Comparison of ENCODE assay signal across 8 cellular contexts in genomic region chr5:88881566-88881965, GRCh38.
A peak's percentile ranks its signal among the peaks of the same experiment; 100 is the strongest.
DNase-seq lines count a peak whose midpoint lies in the region; ATAC-seq and TF ChIP-seq lines count a peak whose summit lies in the region.

No MANE protein-coding gene starts in this region.

- H2AFZ ChIP-seq in neuron (ENCODE audit: low read depth, low read length), result no peak overlapping the region

- H3K9me3 ChIP-seq in neuron (ENCODE audit: low read length), result no peaks in the 10 kb centered on the region

- H3K36me3 Mint-ChIP-seq in dendritic cell treated with granulocyte-macrophage colony-stimulating factor and Interleukin-4, amounts not matched to agents 40 ng/mL and 50 ng/mL, for 4 days (ENCODE audit: low read depth), result peaks cover 21% of the 10 kb centered on the region

- H3K27ac Mint-ChIP-seq in dendritic cell treated with granulocyte-macrophage colony-stimulating factor and Interleukin-4, amounts not matched to agents 40 ng/mL and 50 ng/mL, for 4 days, result no peak overlapping the region

- H3K27me3 ChIP-seq in GM06990 (replicated peaks; ENCODE audit: control insufficient read depth, insufficient read depth, low read length) (no peaks in the 10 kb centered on the region), neuron (ENCODE audit: insufficient read depth, low read length) (no peaks in the 10 kb centered on the region)

- ATAC-seq in HG03460 (IDR thresholded peaks at IDR 0.05; ENCODE audit: unreplicated experiment), result peak; percentile 29
- ATAC-seq in HG02623 (IDR thresholded peaks at IDR 0.05; ENCODE audit: unreplicated experiment), result no peak

- no peaks in the 10 kb centered on the region for H3K27me3 Mint-ChIP-seq in dendritic cell treated with granulocyte-macrophage colony-stimulating factor and Interleukin-4, amounts not matched to agents 40 ng/mL and 50 ng/mL, for 4 days

- no peaks in the 10 kb centered on the region; the same call in 1 of the 2 replicates for H3K36me3 ChIP-seq in GM06990 (ENCODE audit: control insufficient read depth, insufficient read depth, low read length)
- no peaks in the 10 kb centered on the region for H3K36me3 ChIP-seq in neuron (ENCODE audit: insufficient read depth, low read length)

- intact Hi-C loops in dendritic cell treated with granulocyte-macrophage colony-stimulating factor and Interleukin-4, amounts not matched to agents 40 ng/mL and 50 ng/mL, for 4 days (cut with micrococcal nuclease), result loop anchor here (5.0 to 10.0 kb wide), 3 partner anchors 34 to 1643 kb away; partner anchors contain the start of gene LYSMD3

- no peaks in the 10 kb centered on the region for H3K4me1 Mint-ChIP-seq in dendritic cell treated with granulocyte-macrophage colony-stimulating factor and Interleukin-4, amounts not matched to agents 40 ng/mL and 50 ng/mL, for 4 days (ENCODE audit: low read depth)

- H3K4me1 ChIP-seq in neuron (ENCODE audit: insufficient read depth, low read length), result peaks cover 17% of the 10 kb centered on the region

- H3K4me3 ChIP-seq in GM06990 (replicated peaks; ENCODE audit: low read depth, low read length) (peak overlapping the region; percentile 93), neuron (ENCODE audit: low read length) (peak overlapping the region; percentile 59)

- DNase-seq in GM06990 (ENCODE audit: extremely low read depth, insufficient read length) (no peak), NCI-H187 treated with DMSO at 0.1 percent for 48 hours (lab: John Stamatoyannopoulos, UW) (no peak), germinal center (ENCODE audit: low spot score) (no peak)
- no peak for DNase-seq in NK-92 treated with Interleukin-12 subunit alpha and Interleukin-12 subunit beta, amount 100 ng/mL, for 24 hours (lab: John Stamatoyannopoulos, UW)

- TF ChIP-seq CTCF in GM06990 (IDR thresholded peaks at IDR 0.05; ENCODE audit: insufficient read depth, low read length, poor library complexity, severe bottlenecking), result no peak

- peak overlapping the region; percentile 52 for H3K4me3 Mint-ChIP-seq in dendritic cell treated with granulocyte-macrophage colony-stimulating factor and Interleukin-4, amounts not matched to agents 40 ng/mL and 50 ng/mL, for 4 days

- no peaks in the 10 kb centered on the region for H3K9me3 Mint-ChIP-seq in dendritic cell treated with granulocyte-macrophage colony-stimulating factor and Interleukin-4, amounts not matched to agents 40 ng/mL and 50 ng/mL, for 4 days
